7 cellular contexts compared by ENCODE assay signal in genomic region chr6:63598251-63599036, GRCh38. TPM values are rescaled to one million over a fixed set of nuclear protein-coding genes. Genes with fewer than 3 reads are reported as not detected.
DNase-seq lines count a peak whose midpoint lies in the region; ATAC-seq, FAIRE-seq and TF ChIP-seq lines count a peak whose summit lies in the region.

No MANE protein-coding gene starts in this region.

- H3K9me3 ChIP-seq in GM12878 (replicated peaks; ENCODE audit: control insufficient read depth, insufficient read depth, low read length): no peaks in the 10 kb centered on the region

- peak; percentile 87 for TF ChIP-seq RAD21 in GM12878 (IDR thresholded peaks at IDR 0.05; ENCODE audit: insufficient read depth, low read depth, low read length)

- H3K4me3 ChIP-seq in GM12878: peak overlapping the region; percentile 74
- peak overlapping the region; percentile 60 for H3K4me3 ChIP-seq in skeletal muscle cell (ENCODE audit: low read depth, low read length)

- no peaks in the 10 kb centered on the region for H3K36me3 ChIP-seq in GM12878 (ENCODE audit: control insufficient read depth in 2 of 2, insufficient read depth in 2 of 2, low read length in 1 of 2)

- H2AFZ ChIP-seq in GM12878 (ENCODE audit: control insufficient read depth, low read depth, low read length): peak overlapping the region; percentile 99

- H4K20me1 ChIP-seq in GM12878 (ENCODE audit: control insufficient read depth, insufficient read depth): no peaks in the 10 kb centered on the region

- FAIRE-seq in GM12878 (lab: Jason Lieb, UNC): peak; percentile 99

- no TSS peak for BruUV-seq in GM12878 (replicated peaks; lab: Mats Ljungman, UMichigan)

- H3K9ac ChIP-seq in GM12878 (ENCODE audit: control insufficient read depth, insufficient read depth, low read length): peak overlapping the region; percentile 75

- 0 out of 2 replicates have a peak, but pooled peaks have one; percentile 41 for TF ChIP-seq POLR2A in GM12878 (IDR thresholded peaks at IDR 0.05; ENCODE audit: low read depth, low read length)

- peak; percentile 100 for ATAC-seq in GM18508 (IDR thresholded peaks at IDR 0.05; ENCODE audit: insufficient read depth, unreplicated experiment)
- peak; percentile 100 for ATAC-seq in HG02943 (IDR thresholded peaks at IDR 0.05; ENCODE audit: low read depth, unreplicated experiment)
- ATAC-seq in GM12878: peak; percentile 100

- no peaks in the 10 kb centered on the region for H3K27me3 ChIP-seq in GM12878 (replicated peaks in 1 of 2; ENCODE audit: control insufficient read depth in 2 of 2, insufficient read depth in 2 of 2, low read length in 1 of 2)

- intact Hi-C loops in GM12878 (cut with micrococcal nuclease; ENCODE audit: unreplicated experiment): loop anchor here (1.0 to 2.0 kb wide), 3 partner anchors 167 to 246 kb away; no protein-coding TSS in a partner anchor

- RAD21 ChIA-PET in GM12878 (lab: Charles Lee; ENCODE audit: unreplicated experiment): interaction anchor here (0.5 to 3.1 kb wide), 39 partner anchors 11 to 856 kb away, joined by 3 to 69 read pairs (median 4); partner anchors contain the start of gene PHF3

- peak; percentile 88 to 94 (median 93); a peak in 5 of 6 replicates for TF ChIP-seq CTCF in GM12878 (IDR thresholded peaks at IDR 0.05 in 2 of 3, conservative IDR thresholded peaks at IDR 0.05 in 1 of 3; ENCODE audit: control insufficient read depth in 2 of 3, extremely low read depth in 1 of 3, insufficient read depth in 1 of 3, low read depth in 3 of 3, low read length in 3 of 3)

- CTCF ChIA-PET in GM12878 (lab: Yijun Ruan, JAX): interaction anchor here (0.6 to 6.4 kb wide), 60 partner anchors 9 to 303 kb away, joined by 3 to 151 read pairs (median 5); partner anchors contain the start of gene PHF3

- 1% methylated on average over 21 of the region's 21 CpGs for whole genome bisulfite sequencing in GM12878 (ENCODE audit: insufficient coverage, insufficient replicate concordance, low lambda C conversion rate, missing lambda C conversion rate)

- POLR2A ChIA-PET in GM12878 (lab: Charles Lee): interaction anchor here (1.0 to 2.3 kb wide), 8 partner anchors 13 to 246 kb away, joined by 3 to 8 read pairs (median 4); no protein-coding TSS in a partner anchor

- peak overlapping the region; percentile 56 for H3K27ac ChIP-seq in GM12878 (ENCODE audit: control insufficient read depth, insufficient read depth)

- in situ Hi-C loops in GM12878 (cut with MboI): loop anchor here (5.0 kb wide), 2 partner anchors 164 to 246 kb away; no protein-coding TSS in a partner anchor

- TF ChIP-seq EP300 in GM12878 (IDR thresholded peaks at IDR 0.05; ENCODE audit: borderline replicate concordance in 1 of 2, control insufficient read depth in 1 of 2, low read depth in 2 of 2, low read length in 2 of 2): no peak

- peak; percentile 37 for DNase-seq in NCI-H1694 (lab: John Stamatoyannopoulos, UW)
- peak; percentile 55 for DNase-seq in T-helper 9 cell
- DNase-seq in GM12878 (ENCODE audit: low read depth, low spot score): peak; percentile 57
- peak; percentile 45 for DNase-seq in iPS DF 19.7 (ENCODE audit: low read depth, low spot score)
- no peak for DNase-seq in skeletal muscle cell (ENCODE audit: low read depth)

- no peaks in the 10 kb centered on the region for H3K79me2 ChIP-seq in GM12878 (ENCODE audit: control insufficient read depth, insufficient read depth, low read length)

- H3K4me2 ChIP-seq in GM12878 (ENCODE audit: control insufficient read depth, insufficient read depth): peak overlapping the region; percentile 98

- SMC1A ChIA-PET in GM12878 (lab: Charles Lee; ENCODE audit: uncharacterized antibody, unreplicated experiment): interaction anchor here (0.6 to 5.7 kb wide), 62 partner anchors 9 to 1470 kb away, joined by 3 to 95 read pairs (median 4); partner anchors contain the start of gene PHF3

- peaks cover 6% of the 10 kb centered on the region for H3K4me1 ChIP-seq in GM12878 (ENCODE audit: control insufficient read depth, insufficient read depth, low read length)

TF ChIP-seq in GM12878, 131 proteins besides CTCF, POLR2A, EP300 and RAD21 (continues in another document):
- peak; percentile 57; the same call in 1 of the 2 replicates for TF ChIP-seq ZSCAN29 (IDR thresholded peaks at IDR 0.05)
- no peak for TF ChIP-seq BMI1 (IDR thresholded peaks at IDR 0.05; ENCODE audit: borderline replicate concordance)
- TF ChIP-seq SIX5 (IDR thresholded peaks at IDR 0.05; ENCODE audit: low read depth, low read length, severe bottlenecking): peak; percentile 57
- 0 out of 2 replicates have a peak, but pooled peaks have one; percentile 26 for TF ChIP-seq RELB (IDR thresholded peaks at IDR 0.05; ENCODE audit: low read depth)
- TF ChIP-seq CBFB (IDR thresholded peaks at IDR 0.05; ENCODE audit: low read depth): 0 out of 2 replicates have a peak, but pooled peaks have one; percentile 59
- TF ChIP-seq NBN (IDR thresholded peaks at IDR 0.05): peak; percentile 51
- TF ChIP-seq SREBF1 (IDR thresholded peaks at IDR 0.05; ENCODE audit: low read length): peak; percentile 7; the same call in 1 of the 2 replicates
- 0 out of 2 replicates have a peak, but pooled peaks have one; percentile 15 for TF ChIP-seq ZNF24 (IDR thresholded peaks at IDR 0.05)
- TF ChIP-seq MXI1 (IDR thresholded peaks at IDR 0.05; ENCODE audit: low read depth, low read length): no peak
- peak; percentile 30; the same call in 1 of the 2 replicates for TF ChIP-seq FOXM1 (IDR thresholded peaks at IDR 0.05; ENCODE audit: low read depth, low read length)
- no peak for TF ChIP-seq HDAC2 (IDR thresholded peaks at IDR 0.05)
- TF ChIP-seq IRF3 (IDR thresholded peaks at IDR 0.05): no peak
- TF ChIP-seq EED (IDR thresholded peaks at IDR 0.05; ENCODE audit: low read depth): 0 out of 2 replicates have a peak, but pooled peaks have one; percentile 27
- TF ChIP-seq RUNX3 (IDR thresholded peaks at IDR 0.05; ENCODE audit: low read length): peak; percentile 29; the same call in 1 of the 2 replicates
- TF ChIP-seq SMARCA5 (IDR thresholded peaks at IDR 0.05): peak; percentile 88; the same call in 1 of the 2 replicates
- TF ChIP-seq SIN3A (IDR thresholded peaks at IDR 0.05; ENCODE audit: low read depth, low read length): 0 out of 2 replicates have a peak, but pooled peaks have one; percentile 2

RNA-seq across cellular contexts. Expression of gene PTP4A1, which starts 26.2 kb away (rescaled TPM):
- total RNA-seq in GM12878 (2013; cell fraction: nucleolus; rRNA removed): 33.9 and 34.0 TPM in 2 replicates
- 14.0 and 18.3 TPM in 2 replicates for total RNA-seq in GM12878 (2014; rRNA removed)
- total RNA-seq in GM12878 (2014; rRNA removed; fragmentation: Illumina TruSeq; extraction: Trizol): 9.4 and 12.0 TPM in 2 replicates
- 67.4 and 70.1 TPM in 2 replicates for total RNA-seq in GM12878 (2021)
- 36.6 TPM for polyA plus RNA-seq in GM12878 (2011; ENCODE audit: low read depth)
- polyA plus RNA-seq in GM12878 (2011; rRNA removed): 25.4 and 32.3 TPM in 2 replicates
- 7.8 and 20.7 TPM in 2 replicates for polyA plus RNA-seq in GM12878 (2011; cell fraction: cytosol; rRNA removed)
- 19.5 and 20.0 TPM in 2 replicates for polyA plus RNA-seq in GM12878 (2011; cell fraction: nucleus; rRNA removed)
- polyA plus RNA-seq in GM12878 (2012): 46.3 and 55.4 TPM in 2 replicates
- 79.3 and 104 TPM in 2 replicates for polyA plus RNA-seq in GM12878 (2014; fragmentation: Illumina TruSeq; extraction: Trizol)
- polyA plus RNA-seq in GM12878 (2014; fragmentation: Nextera tagmentation; extraction: Ambion mirVana): not detected
- 8.5 and 10.5 TPM in 2 replicates for polyA plus RNA-seq in GM12878 (2014; rRNA removed)
- polyA plus RNA-seq in GM12878 (2016; fragmentation: Nextera tagmentation; extraction: Ambion mirVana): 100 to 1,000 TPM; 171 to 190 TPM
- 19.1 and 31.9 TPM in 2 replicates for polyA minus RNA-seq in GM12878 (2011; rRNA and poly(A)+ RNA removed)
- 25.9 and 30.9 TPM in 2 replicates for polyA minus RNA-seq in GM12878 (2011; cell fraction: cytosol; rRNA and poly(A)+ RNA removed)
- 38.3 and 65.9 TPM in 2 replicates for polyA minus RNA-seq in GM12878 (2011; cell fraction: nucleus; rRNA and poly(A)+ RNA removed)

RNA-seq across cellular contexts. Expression of gene PHF3, which starts 37.2 kb away (rescaled TPM):
- total RNA-seq in GM12878 (2013; cell fraction: nucleolus; rRNA removed): 223 and 233 TPM in 2 replicates
- total RNA-seq in GM12878 (2014; rRNA removed): 38.2 and 43.6 TPM in 2 replicates
- total RNA-seq in GM12878 (2014; rRNA removed; fragmentation: Illumina TruSeq; extraction: Trizol): 59.3 and 61.5 TPM in 2 replicates
- 39.4 and 41.1 TPM in 2 replicates for total RNA-seq in GM12878 (2021)
- 12.7 TPM for polyA plus RNA-seq in GM12878 (2011; ENCODE audit: low read depth)
- polyA plus RNA-seq in GM12878 (2011; rRNA removed): 29.0 and 48.5 TPM in 2 replicates
- 6.4 and 7.9 TPM in 2 replicates for polyA plus RNA-seq in GM12878 (2011; cell fraction: cytosol; rRNA removed)
- 79.7 and 85.1 TPM in 2 replicates for polyA plus RNA-seq in GM12878 (2011; cell fraction: nucleus; rRNA removed)
- 20.3 and 28.3 TPM in 2 replicates for polyA plus RNA-seq in GM12878 (2012)
- polyA plus RNA-seq in GM12878 (2014; fragmentation: Illumina TruSeq; extraction: Trizol): 34.3 and 42.9 TPM in 2 replicates
- 1 to 10 TPM; 8.3 to 9.5 TPM for polyA plus RNA-seq in GM12878 (2014; fragmentation: Nextera tagmentation; extraction: Ambion mirVana)
- polyA plus RNA-seq in GM12878 (2014; rRNA removed): 17.2 and 18.6 TPM in 2 replicates
- polyA plus RNA-seq in GM12878 (2016; fragmentation: Nextera tagmentation; extraction: Ambion mirVana): 10 to 100 TPM; 18.2 to 24.2 TPM
- 33.7 and 44.9 TPM in 2 replicates for polyA minus RNA-seq in GM12878 (2011; rRNA and poly(A)+ RNA removed)
- polyA minus RNA-seq in GM12878 (2011; cell fraction: cytosol; rRNA and poly(A)+ RNA removed): 15.9 and 17.9 TPM in 2 replicates
- 92.0 and 133 TPM in 2 replicates for polyA minus RNA-seq in GM12878 (2011; cell fraction: nucleus; rRNA and poly(A)+ RNA removed)
